ENCODE assay signal across 1 cellular context in the genomic region with DNA sequence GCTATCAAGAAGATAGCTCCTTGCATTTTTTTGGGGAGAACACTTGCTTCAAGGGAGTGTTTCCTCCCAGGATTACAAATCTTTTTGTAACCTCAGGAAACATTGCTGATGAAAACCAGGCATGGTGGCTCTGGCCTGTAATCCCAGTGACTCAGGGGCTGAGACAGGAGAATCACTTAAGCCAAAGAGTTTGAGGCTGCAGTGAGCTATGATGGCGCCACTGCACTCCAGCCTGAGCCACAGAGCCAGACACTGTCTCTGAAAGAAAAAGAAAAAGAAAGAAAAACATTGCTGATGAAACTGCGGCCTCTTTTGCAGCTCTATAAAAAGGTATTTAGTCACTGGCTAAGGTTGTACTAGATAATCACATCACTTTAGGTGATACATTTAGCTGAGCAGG.
TF ChIP-seq lines count a peak whose summit lies in the region.

No MANE protein-coding gene starts in this region.

TF ChIP-seq in GM12878, 131 proteins besides CTCF, POLR2A, EP300 and RAD21:
- TF ChIP-seq ZNF207 (IDR thresholded peaks at IDR 0.05; ENCODE audit: borderline replicate concordance) (no peak), RCOR1 (conservative IDR thresholded peaks at IDR 0.05; ENCODE audit: low read depth, low read length) (no peak), RAD51 (IDR thresholded peaks at IDR 0.05) (no peak), CHD1 (IDR thresholded peaks at IDR 0.05; ENCODE audit: low read depth, low read length) (no peak), BHLHE40 (IDR thresholded peaks at IDR 0.05; ENCODE audit: borderline replicate concordance in 1 of 2, low read depth in 2 of 2, low read length in 1 of 2) (no peak), SMARCA5 (IDR thresholded peaks at IDR 0.05) (no peak), JUNB (IDR thresholded peaks at IDR 0.05) (no peak), SUPT20H (IDR thresholded peaks at IDR 0.05; ENCODE audit: borderline replicate concordance, control insufficient read depth, low read depth, low read length) (no peak), NFIC (IDR thresholded peaks at IDR 0.05; ENCODE audit: low read depth, low read length) (no peak), TARDBP (IDR thresholded peaks at IDR 0.05; ENCODE audit: borderline replicate concordance) (no peak), ZNF217 (IDR thresholded peaks at IDR 0.05) (no peak)
- TF ChIP-seq, protein P1, sequence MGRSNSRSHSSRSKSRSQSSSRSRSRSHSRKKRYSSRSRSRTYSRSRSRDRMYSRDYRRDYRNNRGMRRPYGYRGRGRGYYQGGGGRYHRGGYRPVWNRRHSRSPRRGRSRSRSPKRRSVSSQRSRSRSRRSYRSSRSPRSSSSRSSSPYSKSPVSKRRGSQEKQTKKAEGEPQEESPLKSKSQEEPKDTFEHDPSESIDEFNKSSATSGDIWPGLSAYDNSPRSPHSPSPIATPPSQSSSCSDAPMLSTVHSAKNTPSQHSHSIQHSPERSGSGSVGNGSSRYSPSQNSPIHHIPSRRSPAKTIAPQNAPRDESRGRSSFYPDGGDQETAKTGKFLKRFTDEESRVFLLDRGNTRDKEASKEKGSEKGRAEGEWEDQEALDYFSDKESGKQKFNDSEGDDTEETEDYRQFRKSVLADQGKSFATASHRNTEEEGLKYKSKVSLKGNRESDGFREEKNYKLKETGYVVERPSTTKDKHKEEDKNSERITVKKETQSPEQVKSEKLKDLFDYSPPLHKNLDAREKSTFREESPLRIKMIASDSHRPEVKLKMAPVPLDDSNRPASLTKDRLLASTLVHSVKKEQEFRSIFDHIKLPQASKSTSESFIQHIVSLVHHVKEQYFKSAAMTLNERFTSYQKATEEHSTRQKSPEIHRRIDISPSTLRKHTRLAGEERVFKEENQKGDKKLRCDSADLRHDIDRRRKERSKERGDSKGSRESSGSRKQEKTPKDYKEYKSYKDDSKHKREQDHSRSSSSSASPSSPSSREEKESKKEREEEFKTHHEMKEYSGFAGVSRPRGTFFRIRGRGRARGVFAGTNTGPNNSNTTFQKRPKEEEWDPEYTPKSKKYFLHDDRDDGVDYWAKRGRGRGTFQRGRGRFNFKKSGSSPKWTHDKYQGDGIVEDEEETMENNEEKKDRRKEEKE (IDR thresholded peaks at IDR 0.05): no peak
- TF ChIP-seq, protein P2, sequence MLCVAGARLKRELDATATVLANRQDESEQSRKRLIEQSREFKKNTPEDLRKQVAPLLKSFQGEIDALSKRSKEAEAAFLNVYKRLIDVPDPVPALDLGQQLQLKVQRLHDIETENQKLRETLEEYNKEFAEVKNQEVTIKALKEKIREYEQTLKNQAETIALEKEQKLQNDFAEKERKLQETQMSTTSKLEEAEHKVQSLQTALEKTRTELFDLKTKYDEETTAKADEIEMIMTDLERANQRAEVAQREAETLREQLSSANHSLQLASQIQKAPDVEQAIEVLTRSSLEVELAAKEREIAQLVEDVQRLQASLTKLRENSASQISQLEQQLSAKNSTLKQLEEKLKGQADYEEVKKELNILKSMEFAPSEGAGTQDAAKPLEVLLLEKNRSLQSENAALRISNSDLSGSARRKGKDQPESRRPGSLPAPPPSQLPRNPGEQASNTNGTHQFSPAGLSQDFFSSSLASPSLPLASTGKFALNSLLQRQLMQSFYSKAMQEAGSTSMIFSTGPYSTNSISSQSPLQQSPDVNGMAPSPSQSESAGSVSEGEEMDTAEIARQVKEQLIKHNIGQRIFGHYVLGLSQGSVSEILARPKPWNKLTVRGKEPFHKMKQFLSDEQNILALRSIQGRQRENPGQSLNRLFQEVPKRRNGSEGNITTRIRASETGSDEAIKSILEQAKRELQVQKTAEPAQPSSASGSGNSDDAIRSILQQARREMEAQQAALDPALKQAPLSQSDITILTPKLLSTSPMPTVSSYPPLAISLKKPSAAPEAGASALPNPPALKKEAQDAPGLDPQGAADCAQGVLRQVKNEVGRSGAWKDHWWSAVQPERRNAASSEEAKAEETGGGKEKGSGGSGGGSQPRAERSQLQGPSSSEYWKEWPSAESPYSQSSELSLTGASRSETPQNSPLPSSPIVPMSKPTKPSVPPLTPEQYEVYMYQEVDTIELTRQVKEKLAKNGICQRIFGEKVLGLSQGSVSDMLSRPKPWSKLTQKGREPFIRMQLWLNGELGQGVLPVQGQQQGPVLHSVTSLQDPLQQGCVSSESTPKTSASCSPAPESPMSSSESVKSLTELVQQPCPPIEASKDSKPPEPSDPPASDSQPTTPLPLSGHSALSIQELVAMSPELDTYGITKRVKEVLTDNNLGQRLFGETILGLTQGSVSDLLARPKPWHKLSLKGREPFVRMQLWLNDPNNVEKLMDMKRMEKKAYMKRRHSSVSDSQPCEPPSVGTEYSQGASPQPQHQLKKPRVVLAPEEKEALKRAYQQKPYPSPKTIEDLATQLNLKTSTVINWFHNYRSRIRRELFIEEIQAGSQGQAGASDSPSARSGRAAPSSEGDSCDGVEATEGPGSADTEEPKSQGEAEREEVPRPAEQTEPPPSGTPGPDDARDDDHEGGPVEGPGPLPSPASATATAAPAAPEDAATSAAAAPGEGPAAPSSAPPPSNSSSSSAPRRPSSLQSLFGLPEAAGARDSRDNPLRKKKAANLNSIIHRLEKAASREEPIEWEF (IDR thresholded peaks at IDR 0.05; ENCODE audit: insufficient replicate concordance, low read depth, low read length): no peak
